In genomic region chr3:152385761-152386160, GRCh38 we compare ENCODE assay signal across 1 cellular context.
A peak's percentile ranks its signal among the peaks of the same experiment; 100 is the strongest.
TF ChIP-seq lines count a peak whose summit lies in the region.

No MANE protein-coding gene starts in this region.

TF ChIP-seq in HepG2, 621 proteins besides CTCF, POLR2A, EP300 and RAD21 (continued from another document):
- TF ChIP-seq TIGD3 (CRISPR knock-in tag; IDR thresholded peaks at IDR 0.05; ENCODE audit: borderline replicate concordance), result no peak
- peak; percentile 33; the same call in 1 of the 2 replicates for TF ChIP-seq PAXIP1 (CRISPR knock-in tag; conservative IDR thresholded peaks at IDR 0.05)
- TF ChIP-seq SOX5 (CRISPR knock-in tag; IDR thresholded peaks at IDR 0.05; ENCODE audit: borderline replicate concordance), result peak; percentile 33; the same call in 1 of the 2 replicates
- peak; percentile 18; the same call in 1 of the 2 replicates for TF ChIP-seq MED1 (CRISPR knock-in tag; IDR thresholded peaks at IDR 0.05)
- TF ChIP-seq ZNF83 (CRISPR knock-in tag; IDR thresholded peaks at IDR 0.05; ENCODE audit: borderline replicate concordance), result no peak
- no peak for TF ChIP-seq TBP (CRISPR knock-in tag; IDR thresholded peaks at IDR 0.05)
- TF ChIP-seq HNF4A (CRISPR knock-in tag; IDR thresholded peaks at IDR 0.05), result peak; percentile 35; the same call in 1 of the 2 replicates
- TF ChIP-seq FOXA1 (IDR thresholded peaks at IDR 0.05), result no peak
- TF ChIP-seq FOXA1 (CRISPR knock-in tag; IDR thresholded peaks at IDR 0.05), result peak; percentile 80
- no peak for TF ChIP-seq PRMT3 (CRISPR knock-in tag; IDR thresholded peaks at IDR 0.05; ENCODE audit: borderline replicate concordance, low read depth)
- TF ChIP-seq ATF7 (IDR thresholded peaks at IDR 0.05), result 0 out of 2 replicates have a peak, but pooled peaks have one; percentile 11
- no peak for TF ChIP-seq ATF7 (CRISPR knock-in tag; IDR thresholded peaks at IDR 0.05)
- TF ChIP-seq IKZF5 (CRISPR knock-in tag; IDR thresholded peaks at IDR 0.05), result no peak
- peak; percentile 83; the same call in 1 of the 2 replicates for TF ChIP-seq SATB2 (CRISPR knock-in tag; IDR thresholded peaks at IDR 0.05)
- TF ChIP-seq ISL2 (CRISPR knock-in tag; IDR thresholded peaks at IDR 0.05), result peak; percentile 89
- TF ChIP-seq, protein P1, sequence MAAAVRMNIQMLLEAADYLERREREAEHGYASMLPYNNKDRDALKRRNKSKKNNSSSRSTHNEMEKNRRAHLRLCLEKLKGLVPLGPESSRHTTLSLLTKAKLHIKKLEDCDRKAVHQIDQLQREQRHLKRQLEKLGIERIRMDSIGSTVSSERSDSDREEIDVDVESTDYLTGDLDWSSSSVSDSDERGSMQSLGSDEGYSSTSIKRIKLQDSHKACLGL (CRISPR knock-in tag; IDR thresholded peaks at IDR 0.05), result no peak
- TF ChIP-seq SOX13 (IDR thresholded peaks at IDR 0.05), result no peak
- TF ChIP-seq SOX13 (CRISPR knock-in tag; conservative IDR thresholded peaks at IDR 0.05 in 1 of 2, IDR thresholded peaks at IDR 0.05 in 1 of 2), result peak in 1 of 2 experiments; percentile 64; a peak in 1 of 4 replicates
- no peak for TF ChIP-seq ZNF44 (CRISPR knock-in tag; IDR thresholded peaks at IDR 0.05)
- peak; percentile 22; the same call in 1 of the 2 replicates for TF ChIP-seq DPF2 (CRISPR knock-in tag; IDR thresholded peaks at IDR 0.05; ENCODE audit: borderline replicate concordance, low read depth)
- no peak for TF ChIP-seq ZNF331 (CRISPR knock-in tag; IDR thresholded peaks at IDR 0.05)
- TF ChIP-seq TEAD3 (CRISPR knock-in tag; optimal IDR thresholded peaks at IDR 0.05; ENCODE audit: borderline replicate concordance), result peak; percentile 59
- no peak for TF ChIP-seq ZNF790 (CRISPR knock-in tag; IDR thresholded peaks at IDR 0.05; ENCODE audit: borderline replicate concordance)
- no peak for TF ChIP-seq ZNF33B (CRISPR knock-in tag; IDR thresholded peaks at IDR 0.05)
- TF ChIP-seq TFAP4 (IDR thresholded peaks at IDR 0.05; ENCODE audit: borderline replicate concordance, low read depth), result peak; percentile 37; the same call in 1 of the 2 replicates
- TF ChIP-seq, protein P2, sequence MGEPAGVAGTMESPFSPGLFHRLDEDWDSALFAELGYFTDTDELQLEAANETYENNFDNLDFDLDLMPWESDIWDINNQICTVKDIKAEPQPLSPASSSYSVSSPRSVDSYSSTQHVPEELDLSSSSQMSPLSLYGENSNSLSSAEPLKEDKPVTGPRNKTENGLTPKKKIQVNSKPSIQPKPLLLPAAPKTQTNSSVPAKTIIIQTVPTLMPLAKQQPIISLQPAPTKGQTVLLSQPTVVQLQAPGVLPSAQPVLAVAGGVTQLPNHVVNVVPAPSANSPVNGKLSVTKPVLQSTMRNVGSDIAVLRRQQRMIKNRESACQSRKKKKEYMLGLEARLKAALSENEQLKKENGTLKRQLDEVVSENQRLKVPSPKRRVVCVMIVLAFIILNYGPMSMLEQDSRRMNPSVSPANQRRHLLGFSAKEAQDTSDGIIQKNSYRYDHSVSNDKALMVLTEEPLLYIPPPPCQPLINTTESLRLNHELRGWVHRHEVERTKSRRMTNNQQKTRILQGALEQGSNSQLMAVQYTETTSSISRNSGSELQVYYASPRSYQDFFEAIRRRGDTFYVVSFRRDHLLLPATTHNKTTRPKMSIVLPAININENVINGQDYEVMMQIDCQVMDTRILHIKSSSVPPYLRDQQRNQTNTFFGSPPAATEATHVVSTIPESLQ (CRISPR knock-in tag; conservative IDR thresholded peaks at IDR 0.05), result no peak
- no peak for TF ChIP-seq POLR2G (IDR thresholded peaks at IDR 0.05; ENCODE audit: low read depth, low read length)
- TF ChIP-seq, protein P3, sequence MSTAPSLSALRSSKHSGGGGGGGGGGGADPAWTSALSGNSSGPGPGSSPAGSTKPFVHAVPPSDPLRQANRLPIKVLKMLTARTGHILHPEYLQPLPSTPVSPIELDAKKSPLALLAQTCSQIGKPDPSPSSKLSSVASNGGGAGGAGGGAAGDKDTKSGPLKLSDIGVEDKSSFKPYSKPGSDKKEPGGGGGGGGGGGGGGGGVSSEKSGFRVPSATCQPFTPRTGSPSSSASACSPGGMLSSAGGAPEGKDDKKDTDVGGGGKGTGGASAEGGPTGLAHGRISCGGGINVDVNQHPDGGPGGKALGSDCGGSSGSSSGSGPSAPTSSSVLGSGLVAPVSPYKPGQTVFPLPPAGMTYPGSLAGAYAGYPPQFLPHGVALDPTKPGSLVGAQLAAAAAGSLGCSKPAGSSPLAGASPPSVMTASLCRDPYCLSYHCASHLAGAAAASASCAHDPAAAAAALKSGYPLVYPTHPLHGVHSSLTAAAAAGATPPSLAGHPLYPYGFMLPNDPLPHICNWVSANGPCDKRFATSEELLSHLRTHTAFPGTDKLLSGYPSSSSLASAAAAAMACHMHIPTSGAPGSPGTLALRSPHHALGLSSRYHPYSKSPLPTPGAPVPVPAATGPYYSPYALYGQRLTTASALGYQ (CRISPR knock-in tag; IDR thresholded peaks at IDR 0.05), result peak; percentile 53; the same call in 1 of the 2 replicates
- TF ChIP-seq CCDC6 (CRISPR knock-in tag; IDR thresholded peaks at IDR 0.05), result no peak
- peak; percentile 71; the same call in 1 of the 2 replicates for TF ChIP-seq HMG20A (CRISPR knock-in tag; IDR thresholded peaks at IDR 0.05; ENCODE audit: borderline replicate concordance)
- TF ChIP-seq IKZF1 (IDR thresholded peaks at IDR 0.05), result no peak
- no peak for TF ChIP-seq CBX5 (CRISPR knock-in tag; IDR thresholded peaks at IDR 0.05; ENCODE audit: borderline replicate concordance)
